7 cellular contexts compared by ENCODE assay signal in the genomic region with DNA sequence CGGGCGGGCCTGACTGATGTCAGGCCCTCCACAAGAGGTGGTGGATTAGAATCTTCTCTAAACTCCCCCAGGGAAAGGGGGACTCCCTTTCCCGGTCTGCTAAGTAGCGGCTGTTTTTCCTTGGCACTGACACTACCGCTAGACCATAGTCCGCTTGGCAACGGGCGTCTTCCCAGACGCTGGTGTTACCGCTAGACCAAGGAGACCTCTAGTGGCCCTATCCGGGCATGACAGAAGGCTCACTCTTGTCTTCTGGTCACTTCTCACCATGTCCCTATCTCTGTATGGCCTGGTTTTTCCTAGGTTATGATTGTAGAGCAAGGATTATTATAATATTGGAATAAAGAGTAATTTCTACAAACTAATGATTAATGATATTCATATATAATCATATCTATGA.
DNase-seq lines count a peak whose midpoint lies in the region; ATAC-seq, FAIRE-seq and TF ChIP-seq lines count a peak whose summit lies in the region.
"Not testable (repeated sequence)": the region's sequence is repeated elsewhere in the genome, so short reads cannot be mapped to it uniquely, and the experiment has no call there.

No MANE protein-coding gene starts in this region.

- H3K36me3 Mint-ChIP-seq in neural crest cell (ENCODE audit: low read depth) = not testable (repeated sequence)

- not testable (repeated sequence) for H3K4me3 Mint-ChIP-seq in neural crest cell

- H3K27me3 Mint-ChIP-seq in neural crest cell (ENCODE audit: low read depth) = not testable (repeated sequence)

- not testable (repeated sequence) for ATAC-seq in K562

- in situ Hi-C loops in K562 (cut with MboI) = not testable (repeated sequence)

- not testable (repeated sequence) for H3K27ac ChIP-seq in DOHH2 (ENCODE audit: low read depth, low read length); K562 (ENCODE audit: extremely low read depth, low read depth, low read length)

- not testable (repeated sequence) for H3K36me3 ChIP-seq in DOHH2 (ENCODE audit: control insufficient read depth, low read length); K562 (ENCODE audit: control insufficient read depth, insufficient read depth, low read length)

- H3K4me1 Mint-ChIP-seq in neural crest cell = peaks cover 12% of the 10 kb centered on the region

- H2AFZ ChIP-seq in K562 (ENCODE audit: low read depth, low read length) = not testable (repeated sequence)

- TF ChIP-seq EP300 in K562 (IDR thresholded peaks at IDR 0.05; ENCODE audit: low read length) = not testable (repeated sequence)

- TF ChIP-seq POLR2A in K562 (conservative IDR thresholded peaks at IDR 0.05) = not testable (repeated sequence)

- POLR2A ChIA-PET in K562 (lab: Yijun Ruan, JAX) = not testable (repeated sequence)

- H3K27me3 ChIP-seq in DOHH2 (ENCODE audit: control insufficient read depth, low read length); K562 (ENCODE audit: control insufficient read depth in 2 of 2, insufficient read depth in 2 of 2, low read length in 2 of 2): not testable (repeated sequence)

- not testable (repeated sequence) for H3K9me1 ChIP-seq in K562 (ENCODE audit: control insufficient read depth, insufficient read depth, low read length)

- H3K4me2 ChIP-seq in DOHH2 (ENCODE audit: low read length); K562 (ENCODE audit: insufficient read depth, low read length): not testable (repeated sequence)

- H3K4me3 ChIP-seq in DOHH2 (ENCODE audit: low read length); K562; fibroblast of pulmonary artery (replicated peaks; ENCODE audit: low read depth, low read length): not testable (repeated sequence)

- H3K9me3 Mint-ChIP-seq in neural crest cell = not testable (repeated sequence)

- DNase-seq in H4 (ENCODE audit: low spot score) (peak; percentile 8), NCI-H460 (ENCODE audit: extremely low read depth, low read depth) (peak; percentile 5), SK-N-DZ (ENCODE audit: low spot score) (peak; percentile 23), K562 (ENCODE audit: extremely low read depth in 1 of 4, low spot score in 3 of 4) (peak in 1 of 4 experiments; percentile 34), fibroblast of pulmonary artery (ENCODE audit: low read depth) (peak; percentile 21)
- not testable (repeated sequence) for DNase-seq in neural crest cell (ENCODE audit: low read depth, low spot score)

- H3F3A ChIP-seq in DOHH2 (ENCODE audit: control insufficient read depth, insufficient read depth) = not testable (repeated sequence)

- not testable (repeated sequence) for H4K20me1 ChIP-seq in DOHH2 (ENCODE audit: control insufficient read depth, insufficient read depth, low read depth, low read length); K562 (replicated peaks; ENCODE audit: control insufficient read depth, insufficient read depth, low read length)

- H3K27ac Mint-ChIP-seq in neural crest cell (ENCODE audit: unreplicated experiment) = not testable (repeated sequence)

- not testable (repeated sequence) for H3K79me2 ChIP-seq in DOHH2 (ENCODE audit: control insufficient read depth, low read length); K562 (ENCODE audit: control insufficient read depth, insufficient read depth, low read length)

- not testable (repeated sequence) for BruUV-seq in K562 (replicated peaks; lab: Mats Ljungman, UMichigan)

- H3K9me2 ChIP-seq in DOHH2 (replicated peaks; ENCODE audit: control insufficient read depth, low read length) = not testable (repeated sequence)

- TF ChIP-seq CTCF in DOHH2 (IDR thresholded peaks at IDR 0.05; ENCODE audit: low read depth, low read length, poor library complexity, severe bottlenecking) = peak; percentile 40
- TF ChIP-seq CTCF in K562 (IDR thresholded peaks at IDR 0.05 in 2 of 3, conservative IDR thresholded peaks at IDR 0.05 in 1 of 3; ENCODE audit: insufficient read depth in 2 of 3, low read depth in 1 of 3, low read length in 3 of 3) = peak; percentile 26 to 37 (median 28); a peak in 4 of 6 replicates
- TF ChIP-seq CTCF in fibroblast of pulmonary artery (IDR thresholded peaks at IDR 0.05; ENCODE audit: low read length, missing control alignments) = peak; percentile 32
- peak; percentile 47 for TF ChIP-seq CTCF in neural crest cell (conservative IDR thresholded peaks at IDR 0.05)

- CTCF ChIA-PET in K562 (lab: Yijun Ruan, JAX; ENCODE audit: low intra/inter-chr PET ratio) = not testable (repeated sequence)

- H3K9me3 ChIP-seq in DOHH2 (ENCODE audit: control insufficient read depth, insufficient read depth, low read length); K562 (replicated peaks; ENCODE audit: control insufficient read depth, insufficient read depth, low read depth, low read length): not testable (repeated sequence)

- not testable (repeated sequence) for FAIRE-seq in K562 (lab: Jason Lieb, UNC)

- intact Hi-C loops in K562 (cut with micrococcal nuclease) = not testable (repeated sequence)

- not testable (repeated sequence) for H3K9ac ChIP-seq in K562 (ENCODE audit: insufficient read depth in 1 of 2, low read depth in 2 of 2, low read length in 2 of 2)

- not testable (repeated sequence) for TF ChIP-seq RAD21 in K562 (CRISPR knock-in tag; conservative IDR thresholded peaks at IDR 0.05 in 1 of 2, IDR thresholded peaks at IDR 0.05 in 1 of 2)

- WGBS in K562 (ENCODE audit: insufficient coverage, low coverage, missing lambda C conversion rate) = 7% methylated on average over 11 of the region's 11 CpGs

- not testable (repeated sequence) for H3K4me1 ChIP-seq in DOHH2 (ENCODE audit: control insufficient read depth, low read length); K562 (replicated peaks in 1 of 2; ENCODE audit: control insufficient read depth in 2 of 2, insufficient read depth in 2 of 2, low read length in 2 of 2)
